ENCODE assay signal across 28 cellular contexts in the genomic region with DNA sequence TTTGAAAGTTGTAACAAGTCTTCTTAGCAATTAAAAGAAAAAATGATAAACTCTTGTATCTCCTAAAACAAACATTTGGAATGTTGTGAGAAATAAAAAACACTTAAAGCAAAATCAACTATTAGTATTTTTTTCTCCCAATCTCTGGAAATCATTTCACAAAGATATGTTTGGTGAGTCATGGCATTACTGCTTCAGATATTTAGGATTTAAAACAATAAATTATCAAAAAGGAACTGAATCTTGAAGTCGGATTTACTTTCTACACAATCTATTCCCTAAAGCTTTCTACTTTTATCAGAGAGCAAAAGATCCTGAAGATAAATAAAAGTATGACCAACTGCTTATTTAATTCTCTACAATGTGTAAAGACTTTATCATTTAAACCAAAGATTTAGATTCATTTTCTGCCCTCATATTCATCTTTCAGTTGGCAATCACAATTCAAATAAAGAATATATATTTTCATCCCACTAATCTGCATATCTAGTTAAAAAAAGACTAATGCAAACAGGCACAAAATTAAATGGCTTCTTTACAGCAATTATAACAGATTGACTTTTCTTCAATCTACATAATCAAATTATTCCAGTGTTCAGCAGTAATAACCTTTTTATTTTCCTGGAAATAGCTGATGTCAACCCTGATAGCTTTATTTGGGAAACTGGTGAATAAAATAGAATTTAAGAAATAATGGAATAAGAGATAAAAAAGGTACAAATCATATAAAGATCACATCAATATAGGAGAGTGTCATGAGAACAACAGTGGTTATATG.
DNase-seq lines count a peak whose midpoint lies in the region; FAIRE-seq and TF ChIP-seq lines count a peak whose summit lies in the region.
"Had no signal": no experiment of that assay in that cellular context is flagged by ENCODE, and none has a peak within 500 bp of the region (broad histone marks: within the 10 kb centered on the region; RNA-seq: fewer than 3 reads in every experiment).

No MANE protein-coding gene starts in this region.

- no peaks in the 10 kb centered on the region for H3K36me3 ChIP-seq in brain microvascular endothelial cell (replicated peaks)
- H3K36me3 ChIP-seq: ovary had no signal

- peak; percentile 75 for FAIRE-seq in A204.1 (lab: Jason Lieb, UNC)
- FAIRE-seq: H1, urothelium cell line had no signal

- H3K4me3 ChIP-seq in brain microvascular endothelial cell (ENCODE audit: low read depth, low read length): no peak overlapping the region
- no peak overlapping the region for H3K4me3 ChIP-seq in fibroblast of pulmonary artery (replicated peaks; ENCODE audit: low read depth, low read length)
- H3K4me3 ChIP-seq: ovary, suprapubic skin had no signal

- TF ChIP-seq CTCF in brain microvascular endothelial cell (IDR thresholded peaks at IDR 0.05; ENCODE audit: low read depth, low read length, missing control alignments) (no peak), fibroblast of pulmonary artery (IDR thresholded peaks at IDR 0.05; ENCODE audit: low read length, missing control alignments) (no peak)

- no peaks in the 10 kb centered on the region for H3K27me3 ChIP-seq in brain microvascular endothelial cell (replicated peaks)
- H3K27me3 ChIP-seq: ovary, suprapubic skin had no signal

- in situ Hi-C loops in brain microvascular endothelial cell (cut with HindIII; ENCODE audit: low pct_ligation_motif_present, low sequenced_read_pairs): no loop called here

- peak; percentile 26 for DNase-seq in HS-27A (ENCODE audit: low read depth)
- no peak for DNase-seq in brain microvascular endothelial cell
- DNase-seq in fibroblast of pulmonary artery (ENCODE audit: low read depth): peak; percentile 45
- no peak for DNase-seq in activated CD4-positive, alpha-beta T cell treated with anti-CD3 and anti-CD28 coated beads, Interleukin-2, amount 50 U/mL, for 1 hour
- no peak for DNase-seq in cortex of kidney (lab: John Stamatoyannopoulos, UW)
- DNase-seq in NOMO-1 treated with DMSO at 0.1 percent for 48 hours (lab: John Stamatoyannopoulos, UW; ENCODE audit: unreplicated experiment): no peak
- DNase-seq in DMS79 (lab: John Stamatoyannopoulos, UW): no peak
- DNase-seq: 8988T; activated CD8-positive, alpha-beta T cell treated with anti-CD3 and anti-CD28 coated beads for 36 hours; activated T-cell treated with anti-CD3 and anti-CD28 coated beads, Interleukin-2, amount 50 U/mL, for 1 hour; C1 segment of cervical spinal cord; cerebellar nuclear complex; foreskin melanocyte; GF-D8; KG1; left cardiac atrium; mesendoderm; naive thymus-derived CD4-positive, alpha-beta T cell; NCI-H1048; NCI-H2081 treated with DMSO at 0.1 percent for 48 hours; NCI-H510A; ovary; right cardiac atrium; stimulated activated CD4-positive, alpha-beta T cell treated with anti-CD3 and anti-CD28 coated beads, Interleukin-15, amount 100 ng/mL, for 24 hours had no signal

- peak overlapping the region; percentile 67 for H3K27ac ChIP-seq in brain microvascular endothelial cell
- H3K27ac ChIP-seq: ovary, suprapubic skin had no signal

Comparison
In these comparisons a context has a peak if more than half of its experiments do, and no peak if none do; other contexts are left out.
1. DNase-seq: peak in HS-27A (single experiment) and fibroblast of pulmonary artery (single experiment); none in brain microvascular endothelial cell (single experiment), activated CD4-positive, alpha-beta T cell treated with anti-CD3 and anti-CD28 coated beads, Interleukin-2, amount 50 U/mL, for 1 hour (single experiment), cortex of kidney (single experiment), NOMO-1 treated with DMSO at 0.1 percent for 48 hours (single experiment) and DMS79 (single experiment).